Comparison of ENCODE assay signal across 24 cellular contexts in the genomic region with DNA sequence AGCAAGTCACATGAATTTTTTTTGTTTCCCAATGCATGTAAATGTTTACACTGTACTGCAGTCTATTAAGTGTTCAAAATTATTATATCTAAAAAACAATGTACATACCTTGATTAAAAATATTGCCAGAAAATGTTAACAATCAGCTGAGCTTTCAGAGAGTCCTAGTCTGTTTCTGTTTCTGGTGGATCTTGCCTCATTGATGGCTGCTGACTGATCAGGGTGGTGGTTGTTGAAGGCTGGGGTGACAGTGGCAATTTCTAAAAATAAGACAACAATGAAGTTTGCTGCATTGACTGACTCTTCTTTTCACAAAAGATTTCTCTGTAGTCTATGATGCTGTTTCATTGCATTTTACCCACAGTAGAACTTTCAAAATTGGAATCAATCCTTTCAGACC. TPM values are rescaled to one million over a fixed set of nuclear protein-coding genes. Genes with fewer than 3 reads are reported as not detected.
"Had no signal": no experiment of that assay in that cellular context is flagged by ENCODE, and none has a peak within 500 bp of the region (broad histone marks: within the 10 kb centered on the region; RNA-seq: fewer than 3 reads in every experiment).

No MANE protein-coding gene starts in this region.

- FAIRE-seq: endometrium, frontal cortex, pancreas had no signal

- H3K4me3 Mint-ChIP-seq: nephron; stimulated activated memory B cell treated with anti-CD40 and anti-IgM and Interleukin-4, amounts not matched to agents 10 μg/mL and 1 μg/mL and 100 μg/mL, for 72 hours had no signal

- ATAC-seq: esophagus mucosa; heart left ventricle; left lobe of liver; mucosa of descending colon; pancreas; right lobe of liver; stimulated activated memory B cell treated with anti-CD40 and anti-IgM and Interleukin-4, amounts not matched to agents 10 μg/mL and 1 μg/mL and 100 μg/mL, for 72 hours had no signal

- H3K27ac ChIP-seq: dorsolateral prefrontal cortex, heart left ventricle, pancreas, right lobe of liver, tibial artery, upper lobe of left lung, uterus had no signal

- H3K4me1 Mint-ChIP-seq: nephron had no signal

- H3K9me3 Mint-ChIP-seq: nephron; stimulated activated memory B cell treated with anti-CD40 and anti-IgM and Interleukin-4, amounts not matched to agents 10 μg/mL and 1 μg/mL and 100 μg/mL, for 72 hours had no signal

- H3K27me3 Mint-ChIP-seq: progenitor cell of endocrine pancreas; stimulated activated naive CD8-positive, alpha-beta T cell treated with anti-CD3 and anti-CD28 coated beads, Interleukin-15, Interleukin-2, amounts not matched to agents 100 ng/mL and 50 ng/mL, for 24 hours had no signal

- H3K36me3 ChIP-seq: heart left ventricle, pancreas, right lobe of liver, tibial artery, upper lobe of left lung, uterus had no signal

- H3K9me3 ChIP-seq: heart left ventricle, mucosa of descending colon, pancreas, right lobe of liver, tibial artery, upper lobe of left lung, uterus had no signal

- H3K27me3 ChIP-seq: dorsolateral prefrontal cortex, heart left ventricle, pancreas, right lobe of liver, tibial artery, upper lobe of left lung, uterus had no signal

- H3K4me1 ChIP-seq: pancreas, right lobe of liver, tibial artery, upper lobe of left lung, uterus had no signal

- H3K27ac Mint-ChIP-seq: nephron; progenitor cell of endocrine pancreas; stimulated activated memory B cell treated with anti-CD40 and anti-IgM and Interleukin-4, amounts not matched to agents 10 μg/mL and 1 μg/mL and 100 μg/mL, for 72 hours had no signal

- H3K4me3 ChIP-seq: dorsolateral prefrontal cortex, heart left ventricle, mucosa of descending colon, pancreas, right lobe of liver, tibial artery, upper lobe of left lung, uterus had no signal

- DNase-seq: cortex of kidney; dorsolateral prefrontal cortex; effector CD8-positive, alpha-beta T cell; heart left ventricle; hippocampal formation; islet precursor cell; mammary epithelial cell; mucosa of descending colon; occipital lobe; pancreas; right lobe of liver; stimulated activated CD4-positive, alpha-beta T cell treated with anti-CD3 and anti-CD28 coated beads, Interleukin-4, amount 100 ng/mL, for 1 hour; stimulated activated CD8-positive, alpha-beta memory T cell treated with anti-CD3 and anti-CD28 coated beads, Interleukin-4, amount 100 ng/mL, for 48 hours; tibial artery; upper lobe of left lung; uterus had no signal

- H3K36me3 Mint-ChIP-seq: stimulated activated memory B cell treated with anti-CD40 and anti-IgM and Interleukin-4, amounts not matched to agents 10 μg/mL and 1 μg/mL and 100 μg/mL, for 72 hours had no signal

RNA-seq across cellular contexts. Expression of a gene that starts 16.6 kb away (rescaled TPM):
- total RNA-seq: esophagus mucosa had no signal
- polyA plus RNA-seq: mammary epithelial cell had no signal
